In genomic region chr20:23412026-23412425, GRCh38 we compare ENCODE assay signal across 2 cellular contexts.
TF ChIP-seq lines count a peak whose summit lies in the region.

No MANE protein-coding gene starts in this region.

TF ChIP-seq in SK-N-SH treated with all-trans-retinoic acid at 6 μM for 48 hours, 23 proteins besides CTCF, POLR2A, EP300 and RAD21 (continued from another document):
- TF ChIP-seq, protein P1, sequence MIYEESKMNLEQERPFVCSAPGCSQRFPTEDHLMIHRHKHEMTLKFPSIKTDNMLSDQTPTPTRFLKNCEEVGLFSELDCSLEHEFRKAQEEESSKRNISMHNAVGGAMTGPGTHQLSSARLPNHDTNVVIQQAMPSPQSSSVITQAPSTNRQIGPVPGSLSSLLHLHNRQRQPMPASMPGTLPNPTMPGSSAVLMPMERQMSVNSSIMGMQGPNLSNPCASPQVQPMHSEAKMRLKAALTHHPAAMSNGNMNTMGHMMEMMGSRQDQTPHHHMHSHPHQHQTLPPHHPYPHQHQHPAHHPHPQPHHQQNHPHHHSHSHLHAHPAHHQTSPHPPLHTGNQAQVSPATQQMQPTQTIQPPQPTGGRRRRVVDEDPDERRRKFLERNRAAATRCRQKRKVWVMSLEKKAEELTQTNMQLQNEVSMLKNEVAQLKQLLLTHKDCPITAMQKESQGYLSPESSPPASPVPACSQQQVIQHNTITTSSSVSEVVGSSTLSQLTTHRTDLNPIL (CRISPR knock-in tag; IDR thresholded peaks at IDR 0.05; ENCODE audit: low read depth), result no peak

TF ChIP-seq in WTC11, 78 proteins besides CTCF, POLR2A, EP300 and RAD21:
- TF ChIP-seq, protein P2, sequence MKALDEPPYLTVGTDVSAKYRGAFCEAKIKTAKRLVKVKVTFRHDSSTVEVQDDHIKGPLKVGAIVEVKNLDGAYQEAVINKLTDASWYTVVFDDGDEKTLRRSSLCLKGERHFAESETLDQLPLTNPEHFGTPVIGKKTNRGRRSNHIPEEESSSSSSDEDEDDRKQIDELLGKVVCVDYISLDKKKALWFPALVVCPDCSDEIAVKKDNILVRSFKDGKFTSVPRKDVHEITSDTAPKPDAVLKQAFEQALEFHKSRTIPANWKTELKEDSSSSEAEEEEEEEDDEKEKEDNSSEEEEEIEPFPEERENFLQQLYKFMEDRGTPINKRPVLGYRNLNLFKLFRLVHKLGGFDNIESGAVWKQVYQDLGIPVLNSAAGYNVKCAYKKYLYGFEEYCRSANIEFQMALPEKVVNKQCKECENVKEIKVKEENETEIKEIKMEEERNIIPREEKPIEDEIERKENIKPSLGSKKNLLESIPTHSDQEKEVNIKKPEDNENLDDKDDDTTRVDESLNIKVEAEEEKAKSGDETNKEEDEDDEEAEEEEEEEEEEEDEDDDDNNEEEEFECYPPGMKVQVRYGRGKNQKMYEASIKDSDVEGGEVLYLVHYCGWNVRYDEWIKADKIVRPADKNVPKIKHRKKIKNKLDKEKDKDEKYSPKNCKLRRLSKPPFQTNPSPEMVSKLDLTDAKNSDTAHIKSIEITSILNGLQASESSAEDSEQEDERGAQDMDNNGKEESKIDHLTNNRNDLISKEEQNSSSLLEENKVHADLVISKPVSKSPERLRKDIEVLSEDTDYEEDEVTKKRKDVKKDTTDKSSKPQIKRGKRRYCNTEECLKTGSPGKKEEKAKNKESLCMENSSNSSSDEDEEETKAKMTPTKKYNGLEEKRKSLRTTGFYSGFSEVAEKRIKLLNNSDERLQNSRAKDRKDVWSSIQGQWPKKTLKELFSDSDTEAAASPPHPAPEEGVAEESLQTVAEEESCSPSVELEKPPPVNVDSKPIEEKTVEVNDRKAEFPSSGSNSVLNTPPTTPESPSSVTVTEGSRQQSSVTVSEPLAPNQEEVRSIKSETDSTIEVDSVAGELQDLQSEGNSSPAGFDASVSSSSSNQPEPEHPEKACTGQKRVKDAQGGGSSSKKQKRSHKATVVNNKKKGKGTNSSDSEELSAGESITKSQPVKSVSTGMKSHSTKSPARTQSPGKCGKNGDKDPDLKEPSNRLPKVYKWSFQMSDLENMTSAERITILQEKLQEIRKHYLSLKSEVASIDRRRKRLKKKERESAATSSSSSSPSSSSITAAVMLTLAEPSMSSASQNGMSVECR (CRISPR knock-in tag; IDR thresholded peaks at IDR 0.05; ENCODE audit: borderline replicate concordance), result no peak
- TF ChIP-seq NFE2L1 (CRISPR knock-in tag; IDR thresholded peaks at IDR 0.05) (no peak), TEAD4 (CRISPR knock-in tag; IDR thresholded peaks at IDR 0.05) (no peak), FOXP1 (CRISPR knock-in tag; IDR thresholded peaks at IDR 0.05; ENCODE audit: borderline replicate concordance) (no peak), NFYB (CRISPR knock-in tag; conservative IDR thresholded peaks at IDR 0.05; ENCODE audit: low read depth) (no peak), ZMAT4 (CRISPR knock-in tag; IDR thresholded peaks at IDR 0.05) (no peak), FOXK1 (CRISPR knock-in tag; IDR thresholded peaks at IDR 0.05) (no peak), ZNF219 (CRISPR knock-in tag; IDR thresholded peaks at IDR 0.05; ENCODE audit: borderline replicate concordance) (no peak), GABPB1 (CRISPR knock-in tag; IDR thresholded peaks at IDR 0.05) (no peak; the same call in 1 of the 2 replicates)
- TF ChIP-seq, protein P3, sequence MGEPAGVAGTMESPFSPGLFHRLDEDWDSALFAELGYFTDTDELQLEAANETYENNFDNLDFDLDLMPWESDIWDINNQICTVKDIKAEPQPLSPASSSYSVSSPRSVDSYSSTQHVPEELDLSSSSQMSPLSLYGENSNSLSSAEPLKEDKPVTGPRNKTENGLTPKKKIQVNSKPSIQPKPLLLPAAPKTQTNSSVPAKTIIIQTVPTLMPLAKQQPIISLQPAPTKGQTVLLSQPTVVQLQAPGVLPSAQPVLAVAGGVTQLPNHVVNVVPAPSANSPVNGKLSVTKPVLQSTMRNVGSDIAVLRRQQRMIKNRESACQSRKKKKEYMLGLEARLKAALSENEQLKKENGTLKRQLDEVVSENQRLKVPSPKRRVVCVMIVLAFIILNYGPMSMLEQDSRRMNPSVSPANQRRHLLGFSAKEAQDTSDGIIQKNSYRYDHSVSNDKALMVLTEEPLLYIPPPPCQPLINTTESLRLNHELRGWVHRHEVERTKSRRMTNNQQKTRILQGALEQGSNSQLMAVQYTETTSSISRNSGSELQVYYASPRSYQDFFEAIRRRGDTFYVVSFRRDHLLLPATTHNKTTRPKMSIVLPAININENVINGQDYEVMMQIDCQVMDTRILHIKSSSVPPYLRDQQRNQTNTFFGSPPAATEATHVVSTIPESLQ (CRISPR knock-in tag; IDR thresholded peaks at IDR 0.05), result no peak
TF ChIP-seq in WTC11: peak in this region for 0.
